Comparison of ENCODE assay signal across 10 cellular contexts in the genomic region with DNA sequence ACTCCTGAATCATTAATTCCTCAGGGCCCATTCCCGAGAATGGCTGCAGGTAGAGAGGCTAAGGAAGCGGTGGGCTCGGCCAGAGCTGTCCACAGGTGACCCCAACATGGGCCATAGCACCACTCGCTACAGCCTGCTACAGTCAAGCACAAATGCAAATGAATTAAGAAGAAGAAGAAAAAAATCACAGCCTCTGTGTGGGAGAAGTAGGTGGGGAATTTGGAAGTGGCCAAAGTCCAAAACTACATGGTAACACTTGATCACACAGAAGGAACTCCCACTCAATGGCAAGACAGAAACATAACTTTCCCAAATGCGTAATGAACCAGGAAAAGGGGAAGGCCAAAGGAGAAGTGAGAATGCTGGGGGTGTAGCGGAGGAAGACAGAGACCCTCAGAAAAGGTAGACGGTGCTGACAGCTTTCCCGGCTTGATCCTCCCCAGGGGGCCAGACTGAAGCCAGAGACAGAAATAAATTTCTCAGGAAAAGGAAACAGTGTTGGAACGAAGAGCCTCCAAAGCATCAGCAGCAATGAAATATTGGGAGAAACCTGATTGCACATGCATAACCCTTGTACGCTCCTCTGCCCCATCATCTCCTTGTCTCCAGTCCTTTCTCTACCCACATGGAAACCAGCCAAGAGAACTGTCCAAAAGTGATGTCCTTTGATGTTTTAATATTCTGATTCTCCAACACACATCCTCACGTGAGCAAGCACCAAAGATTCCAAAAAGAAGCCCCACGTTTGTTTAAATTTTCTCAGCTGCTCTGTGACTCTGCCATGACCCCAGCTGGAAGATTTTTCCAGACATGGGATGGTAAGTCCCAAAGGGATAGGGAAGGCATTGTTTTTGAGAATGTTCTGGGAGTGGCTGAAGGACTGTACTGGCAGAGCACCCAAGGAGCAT.
DNase-seq lines count a peak whose midpoint lies in the region; ATAC-seq, FAIRE-seq and TF ChIP-seq lines count a peak whose summit lies in the region.
"Had no signal": no experiment of that assay in that cellular context is flagged by ENCODE, and none has a peak within 500 bp of the region (broad histone marks: within the 10 kb centered on the region; RNA-seq: fewer than 3 reads in every experiment).

No MANE protein-coding gene starts in this region.

- no peaks in the 10 kb centered on the region for H3K27me3 Mint-ChIP-seq in CD4-positive, alpha-beta T cell
- H3K27me3 Mint-ChIP-seq in activated naive CD8-positive, alpha-beta T cell, result no peaks in the 10 kb centered on the region

- H3K4me1 ChIP-seq in mucosa of descending colon (ENCODE audit: low read depth), result no peaks in the 10 kb centered on the region

- no peak overlapping the region for H3K4me3 Mint-ChIP-seq in CD4-positive, alpha-beta T cell
- H3K4me3 Mint-ChIP-seq in activated naive CD8-positive, alpha-beta T cell, result no peak overlapping the region

- no peak overlapping the region for H3K4me3 ChIP-seq in mucosa of descending colon

- POLR2A ChIA-PET in CD4-positive, alpha-beta T cell (lab: Charles Lee), result no interaction called here

- no peaks in the 10 kb centered on the region for H3K27me3 ChIP-seq in CD4-positive, alpha-beta T cell (ENCODE audit: control insufficient read depth, insufficient read depth, low read length)

- intact Hi-C loops in CD4-positive, alpha-beta T cell (cut with DNase I, micrococcal nuclease), result loop anchor here in 1 of 2 experiments (5.0 kb wide), 1 partner anchor 35 kb away; no protein-coding TSS in a partner anchor
- intact Hi-C loops in mucosa of descending colon (cut with DNase I, micrococcal nuclease), result no loop called here

- no peak for TF ChIP-seq CTCF in CD4-positive, alpha-beta T cell (IDR thresholded peaks at IDR 0.05)
- TF ChIP-seq CTCF in mucosa of descending colon (IDR thresholded peaks at IDR 0.05), result no peak

- no peak for ATAC-seq in CD4-positive, alpha-beta T cell (ENCODE audit: poor library complexity)
- ATAC-seq in GM21529 (IDR thresholded peaks at IDR 0.05; ENCODE audit: unreplicated experiment) (peak; percentile 20), mucosa of descending colon (peak; percentile 8)

- H3K9me3 ChIP-seq in CD4-positive, alpha-beta T cell (ENCODE audit: control insufficient read depth, low read length), result no peaks in the 10 kb centered on the region
- no peaks in the 10 kb centered on the region for H3K9me3 ChIP-seq in mucosa of descending colon

- no peak for FAIRE-seq in HTR-8/SVneo (lab: Jason Lieb, UNC)

- H3K36me3 ChIP-seq in mucosa of descending colon (ENCODE audit: low read depth), result no peaks in the 10 kb centered on the region

- H3K27ac ChIP-seq in CD4-positive, alpha-beta T cell (ENCODE audit: low read depth, low read length), result no peak overlapping the region

- H3K36me3 Mint-ChIP-seq in CD4-positive, alpha-beta T cell (ENCODE audit: low read depth), result peaks cover 62% of the 10 kb centered on the region
- H3K36me3 Mint-ChIP-seq in activated naive CD8-positive, alpha-beta T cell, result peaks cover 20% of the 10 kb centered on the region

- peaks cover 84% of the 10 kb centered on the region for H3K4me1 Mint-ChIP-seq in CD4-positive, alpha-beta T cell (ENCODE audit: low read depth)
- H3K4me1 Mint-ChIP-seq in activated naive CD8-positive, alpha-beta T cell (ENCODE audit: low read depth), result peaks cover 88% of the 10 kb centered on the region

- DNase-seq in CD4-positive, alpha-beta T cell, result no peak
- DNase-seq in mucosa of descending colon (peak in 1 of 3 donors; percentile 16), HTR-8/SVneo (ENCODE audit: insufficient read length, low spot score) (no peak), NCI-H748 (lab: John Stamatoyannopoulos, UW; ENCODE audit: unreplicated experiment) (no peak), NCI-H510A (lab: John Stamatoyannopoulos, UW) (no peak), NCI-H1105 (lab: John Stamatoyannopoulos, UW) (no peak)
- DNase-seq: dermis blood vessel endothelial cell, SW 1271 had no signal

- H3K27ac Mint-ChIP-seq in CD4-positive, alpha-beta T cell, result peak overlapping the region; percentile 90
- peak overlapping the region; percentile 76 for H3K27ac Mint-ChIP-seq in activated naive CD8-positive, alpha-beta T cell

- CTCF ChIA-PET in CD4-positive, alpha-beta T cell (lab: Charles Lee), result interaction anchor here (1.2 kb wide), 1 partner anchor 139 kb away, joined by 4 read pairs; no protein-coding TSS in a partner anchor

- no peaks in the 10 kb centered on the region for H3K9me3 Mint-ChIP-seq in CD4-positive, alpha-beta T cell
- H3K9me3 Mint-ChIP-seq in activated naive CD8-positive, alpha-beta T cell (ENCODE audit: low read depth), result no peaks in the 10 kb centered on the region
